25 cellular contexts compared by ENCODE assay signal in genomic region chr3:98972720-98973119, GRCh38.
DNase-seq lines count a peak whose midpoint lies in the region; ATAC-seq and TF ChIP-seq lines count a peak whose summit lies in the region.
"Had no signal": no experiment of that assay in that cellular context is flagged by ENCODE, and none has a peak within 500 bp of the region (broad histone marks: within the 10 kb centered on the region; RNA-seq: fewer than 3 reads in every experiment).

No MANE protein-coding gene starts in this region.

- dilution Hi-C loops in mammary epithelial cell (cut with HindIII; ENCODE audit: low sequenced_read_pairs) = no loop called here

- H3K27ac Mint-ChIP-seq in Calu3 (ENCODE audit: unreplicated experiment) = peak overlapping the region; percentile 93
- H3K27ac Mint-ChIP-seq: activated naive CD8-positive, alpha-beta T cell treated with anti-CD3 and anti-CD28 coated beads for 36 hours had no signal

- H3K27me3 ChIP-seq in mammary epithelial cell (ENCODE audit: insufficient read depth, low read length) (no peaks in the 10 kb centered on the region), osteoblast (ENCODE audit: insufficient read depth, low read length) (no peaks in the 10 kb centered on the region)
- H3K27me3 ChIP-seq: ascending aorta, right atrium auricular region, vagina had no signal

- CTCF ChIA-PET in Calu3 (lab: Charles Lee) (no interaction called here), mammary epithelial cell (lab: Charles Lee; ENCODE audit: low non-redundant PET) (no interaction called here)

- H3K27me3 Mint-ChIP-seq in Calu3 (ENCODE audit: unreplicated experiment) = no peaks in the 10 kb centered on the region

- H4K20me1 ChIP-seq in mammary epithelial cell (ENCODE audit: insufficient read depth, low read length) (no peaks in the 10 kb centered on the region), osteoblast (ENCODE audit: insufficient read depth, low read length) (no peaks in the 10 kb centered on the region)

- peaks cover 54% of the 10 kb centered on the region for H3K4me1 Mint-ChIP-seq in Calu3 (ENCODE audit: low read depth, unreplicated experiment)
- H3K4me1 Mint-ChIP-seq: naive B cell had no signal

- H3K36me3 Mint-ChIP-seq in Calu3 (ENCODE audit: insufficient read depth, unreplicated experiment) = peaks cover 26% of the 10 kb centered on the region
- H3K36me3 Mint-ChIP-seq: naive B cell had no signal

- no peak for TF ChIP-seq CTCF in Calu3 (IDR thresholded peaks at IDR 0.05; ENCODE audit: unreplicated experiment)
- no peak for TF ChIP-seq CTCF in mammary epithelial cell (conservative IDR thresholded peaks at IDR 0.05 in 1 of 2, IDR thresholded peaks at IDR 0.05 in 1 of 2; ENCODE audit: extremely low read depth in 1 of 2, insufficient read depth in 1 of 2, low read depth in 1 of 2, low read length in 2 of 2)
- no peak for TF ChIP-seq CTCF in osteoblast (IDR thresholded peaks at IDR 0.05; ENCODE audit: extremely low read depth, low read depth, low read length)

- H3K36me3 ChIP-seq in mammary epithelial cell (ENCODE audit: insufficient read depth, low read length) = no peaks in the 10 kb centered on the region
- no peaks in the 10 kb centered on the region for H3K36me3 ChIP-seq in osteoblast (ENCODE audit: insufficient read depth, low read length)
- H3K36me3 ChIP-seq: ascending aorta, right atrium auricular region, vagina had no signal

- no peak overlapping the region for H3K4me3 ChIP-seq in mammary epithelial cell (replicated peaks in 1 of 3; ENCODE audit: insufficient read depth in 1 of 3, low read depth in 2 of 3, low read length in 3 of 3)
- H3K4me3 ChIP-seq in osteoblast (ENCODE audit: insufficient read depth, low read length) = no peak overlapping the region
- H3K4me3 ChIP-seq: ascending aorta, right atrium auricular region, vagina had no signal

- H3K27ac ChIP-seq in mammary epithelial cell (ENCODE audit: insufficient read depth, low read depth, low read length) (peak overlapping the region; percentile 95), osteoblast (ENCODE audit: low read depth, low read length) (peak overlapping the region; percentile 96), caudate nucleus (ENCODE audit: low read depth, low read length) (no peak overlapping the region)
- H3K27ac ChIP-seq: ascending aorta, KMS-11, right atrium auricular region, RWPE1, vagina had no signal

- in situ Hi-C loops in mammary epithelial cell (cut with MboI; ENCODE audit: low sequenced_read_pairs in 2 of 2) = loop anchor here in 1 of 2 donors (10.0 kb wide), 1 partner anchor 68 kb away; the partner anchor contains the start of gene DCBLD2

- WGBS in mammary epithelial cell (ENCODE audit: low coverage, missing lambda C conversion rate) = 73% methylated on average over 3 of the region's 3 CpGs

- H3K4me2 ChIP-seq in mammary epithelial cell (ENCODE audit: insufficient read depth, low read depth, low read length) = peak overlapping the region; percentile 52
- H3K4me2 ChIP-seq in osteoblast (ENCODE audit: insufficient read depth, low read length) = peak overlapping the region; percentile 54
- H3K4me2 ChIP-seq: KMS-11 had no signal

- ATAC-seq in Right ventricle myocardium inferior = no peak
- ATAC-seq: left colon had no signal

- no peak overlapping the region for H3K4me3 Mint-ChIP-seq in Calu3 (ENCODE audit: low read depth, unreplicated experiment)
- H3K4me3 Mint-ChIP-seq: activated naive CD8-positive, alpha-beta T cell treated with anti-CD3 and anti-CD28 coated beads for 36 hours; naive B cell had no signal

- BruUV-seq in Calu3 (replicated peaks; lab: Mats Ljungman, UMichigan) = no TSS peak
- BruUV-seq in mammary epithelial cell (replicated peaks; lab: Mats Ljungman, UMichigan) = no TSS peak

- H2AFZ ChIP-seq in mammary epithelial cell (ENCODE audit: low read depth, low read length) = no peak overlapping the region
- no peak overlapping the region for H2AFZ ChIP-seq in osteoblast (ENCODE audit: low read length)

- H3K9me3 Mint-ChIP-seq in Calu3 (ENCODE audit: low read depth, unreplicated experiment) = no peaks in the 10 kb centered on the region

- intact Hi-C loops in Calu3 (cut with micrococcal nuclease; ENCODE audit: unreplicated experiment) (no loop called here), mammary epithelial cell (cut with micrococcal nuclease) (no loop called here), Right ventricle myocardium inferior (cut with DNase I) (no loop called here)

- H3K4me1 ChIP-seq in mammary epithelial cell (ENCODE audit: insufficient read depth, low read length) (peaks cover 42% of the 10 kb centered on the region), osteoblast (ENCODE audit: insufficient read depth, low read length) (peaks cover 34% of the 10 kb centered on the region)
- H3K4me1 ChIP-seq: ascending aorta, right atrium auricular region, vagina had no signal

- H3K9me3 ChIP-seq in mammary epithelial cell (replicated peaks; ENCODE audit: insufficient read depth, low read length) (no peaks in the 10 kb centered on the region), osteoblast (ENCODE audit: low read depth, low read length) (no peaks in the 10 kb centered on the region)
- H3K9me3 ChIP-seq: ascending aorta, right atrium auricular region, vagina had no signal

- no peak for DNase-seq in Calu3
- peak; percentile 66 for DNase-seq in LHCN-M2 (ENCODE audit: low read depth)
- DNase-seq in mammary epithelial cell = no peak
- DNase-seq in osteoblast (ENCODE audit: insufficient read length, low spot score, missing footprints) = peak; percentile 26
- DNase-seq in NOMO-1 treated with dmso at 0.1 percent for 144 hours (lab: John Stamatoyannopoulos, UW; ENCODE audit: unreplicated experiment) = no peak
- DNase-seq in Right ventricle myocardium inferior (ENCODE audit: missing footprints) = no peak
- no peak for DNase-seq in activated effector memory CD4-positive, alpha-beta T cell treated with Interleukin-2 at 50 U/mL for 16 hours
- no peak for DNase-seq in caudate nucleus (lab: John Stamatoyannopoulos, UW)
- DNase-seq: activated CD4-positive, alpha-beta T cell treated with anti-CD3 and anti-CD28 coated beads, Interleukin-2, amount 50 U/mL, for 4 hours; activated CD4-positive, CD25-positive, alpha-beta regulatory T cell; activated CD8-positive, alpha-beta memory T cell treated with anti-CD3 and anti-CD28 coated beads, Interleukin-2, amount 50 U/mL, for 4 hours; activated naive CD8-positive, alpha-beta T cell treated with anti-CD3 and anti-CD28 coated beads for 36 hours; left colon; mesendoderm; naive B cell; NCI-H1092; NCI-H187 treated with DMSO at 0.1 percent for 48 hours; NCI-H526; stimulated activated CD4-positive, alpha-beta T cell treated with anti-CD3 and anti-CD28 coated beads, Interleukin-4, amount 100 ng/mL, for 4 hours; stimulated activated naive CD4-positive, alpha-beta T cell had no signal

- H3K9ac ChIP-seq in mammary epithelial cell (ENCODE audit: insufficient read depth, low read length) = peak overlapping the region; percentile 49
- H3K9ac ChIP-seq: KMS-11 had no signal

- H3K79me2 ChIP-seq in mammary epithelial cell (ENCODE audit: insufficient read depth, low read length) (peaks cover 23% of the 10 kb centered on the region), osteoblast (ENCODE audit: insufficient read depth, low read length) (peaks cover 14% of the 10 kb centered on the region)

Comparison
In these comparisons a context has a peak if more than half of its experiments do, and no peak if none do; other contexts are left out.
1. DNase-seq: peak in LHCN-M2 (single experiment) and osteoblast (single experiment); none in Calu3 (single experiment), mammary epithelial cell (single experiment), NOMO-1 treated with dmso at 0.1 percent for 144 hours (single experiment), Right ventricle myocardium inferior (single experiment), activated effector memory CD4-positive, alpha-beta T cell treated with Interleukin-2 at 50 U/mL for 16 hours (single experiment) and caudate nucleus (0 of 61).